Comparison of ENCODE assay signal across 9 cellular contexts in genomic region chrX:71714064-71714463, GRCh38. TPM values are rescaled to one million over a fixed set of nuclear protein-coding genes. Genes with fewer than 3 reads are reported as not detected.
"Had no signal": no experiment of that assay in that cellular context is flagged by ENCODE, and none has a peak within 500 bp of the region (broad histone marks: within the 10 kb centered on the region; RNA-seq: fewer than 3 reads in every experiment).

No MANE protein-coding gene starts in this region.

RNA-seq across cellular contexts. Expression of gene CXorf49, which starts 4.0 kb away (rescaled TPM):
- total RNA-seq: activated B cell treated with CpG ODN at 0.5 μM for 24 hours; activated CD4-positive, alpha-beta memory T cell treated with anti-CD3 and anti-CD28 coated beads for 36 hours; activated CD4-positive, alpha-beta T cell treated with anti-CD3 and anti-CD28 coated beads, Interleukin-2, amount 10 ng/mL, durations not matched to agents 24 days and 14 days; activated CD8-positive, alpha-beta memory T cell treated with anti-CD3 and anti-CD28 coated beads for 36 hours; activated naive CD8-positive, alpha-beta T cell treated with anti-CD3 and anti-CD28 coated beads, Interleukin-2, amount 10 ng/mL, durations not matched to agents 7 days and 5 days; activated T-helper 2 cell treated with anti-CD3 and anti-CD28 coated beads, Interferon-gamma antibody, Interleukin-2, Interleukin-4, amounts not matched to agents 10 μg/mL and 5 μg/mL and 100 μg/mL, durations not matched to agents 14 hours and 24 hours and 36 hours; ascending aorta; bronchial epithelial cell; cardiac muscle cell had no signal
- polyA plus RNA-seq: cardiac muscle cell had no signal

RNA-seq across cellular contexts. Expression of gene CXorf49B, which starts 49.1 kb away (rescaled TPM):
- total RNA-seq: activated B cell treated with CpG ODN at 0.5 μM for 24 hours; activated CD4-positive, alpha-beta memory T cell treated with anti-CD3 and anti-CD28 coated beads for 36 hours; activated CD4-positive, alpha-beta T cell treated with anti-CD3 and anti-CD28 coated beads, Interleukin-2, amount 10 ng/mL, durations not matched to agents 24 days and 14 days; activated CD8-positive, alpha-beta memory T cell treated with anti-CD3 and anti-CD28 coated beads for 36 hours; activated naive CD8-positive, alpha-beta T cell treated with anti-CD3 and anti-CD28 coated beads, Interleukin-2, amount 10 ng/mL, durations not matched to agents 7 days and 5 days; activated T-helper 2 cell treated with anti-CD3 and anti-CD28 coated beads, Interferon-gamma antibody, Interleukin-2, Interleukin-4, amounts not matched to agents 10 μg/mL and 5 μg/mL and 100 μg/mL, durations not matched to agents 14 hours and 24 hours and 36 hours; ascending aorta; bronchial epithelial cell; cardiac muscle cell had no signal
- polyA plus RNA-seq: cardiac muscle cell had no signal
